Comparison of ENCODE assay signal across 1 cellular context in the genomic region with DNA sequence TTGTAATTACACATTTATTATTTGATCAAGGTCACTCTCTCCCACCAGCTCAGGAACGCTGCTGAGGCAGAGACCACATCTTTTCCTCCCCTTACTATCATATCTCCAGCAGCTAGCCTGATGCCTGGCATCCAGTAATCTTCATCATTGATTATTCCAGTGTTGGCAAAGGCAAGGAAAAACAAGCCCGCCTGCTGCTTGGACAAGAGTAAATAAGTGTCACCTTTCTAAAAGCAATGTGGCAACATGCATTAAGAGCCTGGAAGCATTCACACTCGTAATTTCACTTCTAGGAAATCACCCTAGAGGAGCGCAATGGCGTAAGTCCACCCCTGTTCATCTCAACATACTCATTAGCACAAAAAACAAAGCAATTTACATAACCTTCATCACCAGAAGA.
TF ChIP-seq lines count a peak whose summit lies in the region.

No MANE protein-coding gene starts in this region.

TF ChIP-seq in A549, 52 proteins besides CTCF, POLR2A, EP300 and RAD21 (continued from another document):
- TF ChIP-seq, protein P1, sequence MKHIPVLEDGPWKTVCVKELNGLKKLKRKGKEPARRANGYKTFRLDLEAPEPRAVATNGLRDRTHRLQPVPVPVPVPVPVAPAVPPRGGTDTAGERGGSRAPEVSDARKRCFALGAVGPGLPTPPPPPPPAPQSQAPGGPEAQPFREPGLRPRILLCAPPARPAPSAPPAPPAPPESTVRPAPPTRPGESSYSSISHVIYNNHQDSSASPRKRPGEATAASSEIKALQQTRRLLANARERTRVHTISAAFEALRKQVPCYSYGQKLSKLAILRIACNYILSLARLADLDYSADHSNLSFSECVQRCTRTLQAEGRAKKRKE (CRISPR knock-in tag; IDR thresholded peaks at IDR 0.05; ENCODE audit: low read depth), result no peak
- TF ChIP-seq MYC (IDR thresholded peaks at IDR 0.05; ENCODE audit: borderline replicate concordance, low read length) (no peak), CHD2 (IDR thresholded peaks at IDR 0.05; ENCODE audit: low read length, partially characterized antibody) (no peak), TP53 (CRISPR knock-in tag; IDR thresholded peaks at IDR 0.05) (no peak), RCOR1 (IDR thresholded peaks at IDR 0.05; ENCODE audit: low read depth, low read length) (no peak), MAZ (IDR thresholded peaks at IDR 0.05; ENCODE audit: borderline replicate concordance, low read depth, low read length) (no peak), ZNF302 (CRISPR knock-in tag; IDR thresholded peaks at IDR 0.05) (no peak), BHLHE40 (IDR thresholded peaks at IDR 0.05; ENCODE audit: low read depth, low read length) (no peak)
- TF ChIP-seq, protein P2, sequence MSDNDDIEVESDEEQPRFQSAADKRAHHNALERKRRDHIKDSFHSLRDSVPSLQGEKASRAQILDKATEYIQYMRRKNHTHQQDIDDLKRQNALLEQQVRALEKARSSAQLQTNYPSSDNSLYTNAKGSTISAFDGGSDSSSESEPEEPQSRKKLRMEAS (IDR thresholded peaks at IDR 0.05), result no peak
- TF ChIP-seq, protein P3, sequence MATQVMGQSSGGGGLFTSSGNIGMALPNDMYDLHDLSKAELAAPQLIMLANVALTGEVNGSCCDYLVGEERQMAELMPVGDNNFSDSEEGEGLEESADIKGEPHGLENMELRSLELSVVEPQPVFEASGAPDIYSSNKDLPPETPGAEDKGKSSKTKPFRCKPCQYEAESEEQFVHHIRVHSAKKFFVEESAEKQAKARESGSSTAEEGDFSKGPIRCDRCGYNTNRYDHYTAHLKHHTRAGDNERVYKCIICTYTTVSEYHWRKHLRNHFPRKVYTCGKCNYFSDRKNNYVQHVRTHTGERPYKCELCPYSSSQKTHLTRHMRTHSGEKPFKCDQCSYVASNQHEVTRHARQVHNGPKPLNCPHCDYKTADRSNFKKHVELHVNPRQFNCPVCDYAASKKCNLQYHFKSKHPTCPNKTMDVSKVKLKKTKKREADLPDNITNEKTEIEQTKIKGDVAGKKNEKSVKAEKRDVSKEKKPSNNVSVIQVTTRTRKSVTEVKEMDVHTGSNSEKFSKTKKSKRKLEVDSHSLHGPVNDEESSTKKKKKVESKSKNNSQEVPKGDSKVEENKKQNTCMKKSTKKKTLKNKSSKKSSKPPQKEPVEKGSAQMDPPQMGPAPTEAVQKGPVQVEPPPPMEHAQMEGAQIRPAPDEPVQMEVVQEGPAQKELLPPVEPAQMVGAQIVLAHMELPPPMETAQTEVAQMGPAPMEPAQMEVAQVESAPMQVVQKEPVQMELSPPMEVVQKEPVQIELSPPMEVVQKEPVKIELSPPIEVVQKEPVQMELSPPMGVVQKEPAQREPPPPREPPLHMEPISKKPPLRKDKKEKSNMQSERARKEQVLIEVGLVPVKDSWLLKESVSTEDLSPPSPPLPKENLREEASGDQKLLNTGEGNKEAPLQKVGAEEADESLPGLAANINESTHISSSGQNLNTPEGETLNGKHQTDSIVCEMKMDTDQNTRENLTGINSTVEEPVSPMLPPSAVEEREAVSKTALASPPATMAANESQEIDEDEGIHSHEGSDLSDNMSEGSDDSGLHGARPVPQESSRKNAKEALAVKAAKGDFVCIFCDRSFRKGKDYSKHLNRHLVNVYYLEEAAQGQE (IDR thresholded peaks at IDR 0.05), result no peak
